In genomic region chr11:65212226-65212801, GRCh38 we compare ENCODE assay signal across 19 cellular contexts. TPM values are rescaled to one million over a fixed set of nuclear protein-coding genes. Genes with fewer than 3 reads are reported as not detected.
A peak's percentile ranks its signal among the peaks of the same experiment; 100 is the strongest.
DNase-seq lines count a peak whose midpoint lies in the region; FAIRE-seq and TF ChIP-seq lines count a peak whose summit lies in the region.
"Had no signal": no experiment of that assay in that cellular context is flagged by ENCODE, and none has a peak within 500 bp of the region (broad histone marks: within the 10 kb centered on the region; RNA-seq: fewer than 3 reads in every experiment).

No MANE protein-coding gene starts in this region.

- H3K23ac ChIP-seq in neuronal stem cell (ENCODE audit: low read depth, low read length, poor library complexity) = no peak overlapping the region

- no peak overlapping the region for H3K4me3 Mint-ChIP-seq in endodermal cell
- H3K4me3 Mint-ChIP-seq in chondrocyte (ENCODE audit: unreplicated experiment) = no peak overlapping the region

- TF ChIP-seq POLR2A in GM12891 (IDR thresholded peaks at IDR 0.05; ENCODE audit: low read depth, low read length) = no peak

- FAIRE-seq in GM12891 (lab: Jason Lieb, UNC) = no peak

- peaks cover 25% of the 10 kb centered on the region for H3K4me1 ChIP-seq in HUES64 (ENCODE audit: insufficient read depth, low read length)
- peaks cover 5% of the 10 kb centered on the region for H3K4me1 ChIP-seq in endodermal cell (ENCODE audit: control insufficient read depth, insufficient read depth, low read length)
- H3K4me1 ChIP-seq in neuronal stem cell (ENCODE audit: control insufficient read depth in 2 of 2, insufficient read depth in 1 of 2, low read depth in 1 of 2, low read length in 2 of 2) = peaks cover 3 to 10% of the 10 kb centered on the region in 2 donors
- H3K4me1 ChIP-seq: Caco-2 had no signal

- H2AFZ ChIP-seq in neuronal stem cell (ENCODE audit: low read length) = no peak overlapping the region

- H3K9me3 ChIP-seq in HUES64 (ENCODE audit: insufficient read depth, low read depth, low read length) = no peaks in the 10 kb centered on the region
- no peaks in the 10 kb centered on the region for H3K9me3 ChIP-seq in endodermal cell (ENCODE audit: control insufficient read depth, low read length)
- H3K9me3 ChIP-seq in neuronal stem cell (replicated peaks in 1 of 2; ENCODE audit: control insufficient read depth in 2 of 2, insufficient read depth in 1 of 2, low read depth in 1 of 2, low read length in 2 of 2) = no peaks in the 10 kb centered on the region
- H3K9me3 ChIP-seq: Caco-2, left lung, ovary had no signal

- no peak overlapping the region for H2BK12ac ChIP-seq in neuronal stem cell (ENCODE audit: low read length)

- no peak overlapping the region for H2BK5ac ChIP-seq in neuronal stem cell (ENCODE audit: low read length)

- H3K4ac ChIP-seq in neuronal stem cell (ENCODE audit: low read length) = no peak overlapping the region

- H3K9ac ChIP-seq in HUES64 (ENCODE audit: low read depth, low read length) (peak overlapping the region; percentile 50; the same call in 1 of the 2 replicates), endodermal cell (ENCODE audit: extremely low read depth, low read length, poor library complexity, severe bottlenecking) (peak overlapping the region; percentile 25), neuronal stem cell (ENCODE audit: low read depth, low read length, poor library complexity) (no peak overlapping the region)

- no peak overlapping the region for H4K91ac ChIP-seq in neuronal stem cell (ENCODE audit: low read depth, low read length, poor library complexity)

- peaks cover 33% of the 10 kb centered on the region for H3K36me3 Mint-ChIP-seq in endodermal cell (ENCODE audit: low read depth)
- H3K36me3 Mint-ChIP-seq in chondrocyte (ENCODE audit: low read depth) = peaks cover 22% of the 10 kb centered on the region

- H3K36me3 ChIP-seq in HUES64 (ENCODE audit: insufficient read depth, low read length) = peaks cover 40% of the 10 kb centered on the region
- H3K36me3 ChIP-seq in endodermal cell (ENCODE audit: control insufficient read depth, insufficient read depth, low read length) = peaks cover 41% of the 10 kb centered on the region
- H3K36me3 ChIP-seq in neuronal stem cell (replicated peaks in 1 of 2; ENCODE audit: control insufficient read depth in 2 of 2, insufficient read depth in 2 of 2, low read length in 2 of 2) = peaks cover 10 to 35% of the 10 kb centered on the region in 2 donors
- H3K36me3 ChIP-seq: ovary had no signal

- H3K79me1 ChIP-seq in neuronal stem cell (ENCODE audit: low read depth, low read length) = no peaks in the 10 kb centered on the region

- peak overlapping the region; percentile 81 for H3K27ac ChIP-seq in HUES64 (ENCODE audit: low read depth, low read length)
- H3K27ac ChIP-seq in endodermal cell (ENCODE audit: low read depth, low read length) = peak overlapping the region; percentile 17
- H3K27ac ChIP-seq in neuronal stem cell (replicated peaks; ENCODE audit: low read length) = no peak overlapping the region
- H3K27ac ChIP-seq: left lung, ovary had no signal

- DNase-seq in GM12891 (ENCODE audit: insufficient read length, low spot score) (no peak), endodermal cell (peak; percentile 57), neuronal stem cell (ENCODE audit: low spot score) (no peak), dermis blood vessel endothelial cell (no peak), chondrocyte (ENCODE audit: low spot score) (no peak)
- no peak for DNase-seq in activated CD4-positive, alpha-beta T cell treated with anti-CD3 and anti-CD28 coated beads for 4 hours
- DNase-seq: amniotic stem cell; Caco-2; hypothalamus; NCI-H1436 treated with DMSO at 0.1 percent for 48 hours; ovary; stimulated activated CD4-positive, alpha-beta T cell treated with anti-CD3 and anti-CD28 coated beads, Interleukin-4, amount 100 ng/mL, for 1 hour had no signal

- no peak overlapping the region for H4K8ac ChIP-seq in neuronal stem cell (ENCODE audit: low read depth, low read length)

- H3K9me3 Mint-ChIP-seq in endodermal cell = no peaks in the 10 kb centered on the region
- no peaks in the 10 kb centered on the region for H3K9me3 Mint-ChIP-seq in chondrocyte (ENCODE audit: low read depth)
- H3K9me3 Mint-ChIP-seq: central memory CD8-positive, alpha-beta T cell had no signal

- 77% methylated on average over 13 of the region's 13 CpGs for WGBS in HUES64
- WGBS in endodermal cell (ENCODE audit: insufficient coverage in 1 of 2, insufficient read length in 1 of 2), 2 experiments = 81 to 94% methylated on average over 5 to 13 of the region's 13 CpGs
- WGBS in neuronal stem cell (ENCODE audit: extremely low coverage in 2 of 2, insufficient read length in 2 of 2, insufficient replicate concordance in 1 of 2), 2 donors = no CpG with 5 or more reads among the region's 13 CpGs

- H3K4me1 Mint-ChIP-seq in endodermal cell = peaks cover 15% of the 10 kb centered on the region
- H3K4me1 Mint-ChIP-seq in chondrocyte (ENCODE audit: low read depth) = no peaks in the 10 kb centered on the region

- peak overlapping the region; percentile 41 for H3K18ac ChIP-seq in neuronal stem cell (ENCODE audit: low read length)

- no peak overlapping the region for H2AK5ac ChIP-seq in neuronal stem cell (ENCODE audit: low read depth, low read length)

- no peaks in the 10 kb centered on the region for H3K27me3 Mint-ChIP-seq in endodermal cell (ENCODE audit: insufficient read depth)
- H3K27me3 Mint-ChIP-seq in chondrocyte (ENCODE audit: low read depth) = no peaks in the 10 kb centered on the region
- H3K27me3 Mint-ChIP-seq: central memory CD8-positive, alpha-beta T cell had no signal

- H3K4me3 ChIP-seq in HUES64 (ENCODE audit: low read length) (no peak overlapping the region), endodermal cell (ENCODE audit: low read length) (no peak overlapping the region), neuronal stem cell (ENCODE audit: low read length in 2 of 2) (no peak overlapping the region)
- H3K4me3 ChIP-seq: left lung, ovary had no signal

- TF ChIP-seq CTCF in endodermal cell (conservative IDR thresholded peaks at IDR 0.05) (no peak), chondrocyte (IDR thresholded peaks at IDR 0.05) (no peak)

- H3K4me2 ChIP-seq in neuronal stem cell (ENCODE audit: insufficient read depth, low read length, poor library complexity, severe bottlenecking) = no peak overlapping the region

- no peak overlapping the region for H2BK15ac ChIP-seq in neuronal stem cell (ENCODE audit: low read length)

- H3K27me3 ChIP-seq in HUES64 (ENCODE audit: insufficient read depth, low read length) = no peaks in the 10 kb centered on the region
- H3K27me3 ChIP-seq in endodermal cell (ENCODE audit: control insufficient read depth, insufficient read depth, low read length, poor library complexity, severe bottlenecking) = no peaks in the 10 kb centered on the region
- no peaks in the 10 kb centered on the region for H3K27me3 ChIP-seq in neuronal stem cell (ENCODE audit: control insufficient read depth in 3 of 3, insufficient read depth in 3 of 3, low read depth in 1 of 3, low read length in 3 of 3)
- H3K27me3 ChIP-seq: left lung, ovary had no signal

- H3K14ac ChIP-seq in neuronal stem cell (ENCODE audit: low read length) = no peak overlapping the region

- no peak overlapping the region for H2BK120ac ChIP-seq in neuronal stem cell (ENCODE audit: low read depth, low read length)

- H3K27ac Mint-ChIP-seq in endodermal cell (peak overlapping the region; percentile 85), chondrocyte (ENCODE audit: unreplicated experiment) (no peak overlapping the region)
- H3K27ac Mint-ChIP-seq: activated T-helper 2 cell treated with anti-CD3 and anti-CD28 coated beads, Interferon-gamma antibody, Interleukin-2, Interleukin-4, amounts not matched to agents 10 μg/mL and 5 μg/mL and 100 μg/mL, durations not matched to agents 14 hours and 24 hours and 36 hours had no signal

TF ChIP-seq in GM12891, 5 proteins besides CTCF, POLR2A, EP300 and RAD21:
- TF ChIP-seq POLR2AphosphoS5 (IDR thresholded peaks at IDR 0.05; ENCODE audit: low read depth, low read length) = peak; percentile 41; the same call in 1 of the 2 replicates
- TF ChIP-seq POU2F2 (IDR thresholded peaks at IDR 0.05; ENCODE audit: low read depth, low read length) = no peak
- no peak for TF ChIP-seq PAX5 (IDR thresholded peaks at IDR 0.05; ENCODE audit: insufficient read depth, low read length, severe bottlenecking)
- no peak for TF ChIP-seq TAF1 (IDR thresholded peaks at IDR 0.05; ENCODE audit: low read depth, low read length)
- no peak for TF ChIP-seq SPI1 (IDR thresholded peaks at IDR 0.05; ENCODE audit: low read depth, low read length)

RNA-seq across cellular contexts. Expression of gene CAPN1, which starts 30.6 kb away (rescaled TPM):
- polyA plus RNA-seq in GM12891 (2012; ENCODE audit: low read depth, missing spikeins) = 66.6 TPM
- 82.8 TPM for polyA plus RNA-seq in HUES64 (2013, experiment 1 of 2)
- 78.6 TPM for polyA plus RNA-seq in HUES64 (2013, experiment 2 of 2)
- total RNA-seq in endodermal cell (100 to 1,000 TPM; 183 to 223 TPM), dermis blood vessel endothelial cell (97.2 and 207 TPM in 2 replicates), chondrocyte (120 to 130 TPM (median 127 TPM) in 3 replicates)
- polyA plus RNA-seq in endodermal cell (2013, experiment 1 of 2) = 76.6 TPM
- 72.5 TPM for polyA plus RNA-seq in endodermal cell (2013, experiment 2 of 2)
- 35.4 TPM for polyA plus RNA-seq in neuronal stem cell (2013, experiment 1 of 2)
- polyA plus RNA-seq in neuronal stem cell (2013, experiment 2 of 2) = 33.4 TPM

RNA-seq across cellular contexts. Expression of gene SPDYC, which starts 42.3 kb away (rescaled TPM):
- not detected for polyA plus RNA-seq in GM12891 (2012; ENCODE audit: low read depth, missing spikeins)
- polyA plus RNA-seq in HUES64 (2013, experiment 1 of 2) = not detected
- not detected for polyA plus RNA-seq in HUES64 (2013, experiment 2 of 2)
- under 1 TPM in 1 of 2 donors, not detected in 1; 0.46 TPM for total RNA-seq in endodermal cell
- not detected for polyA plus RNA-seq in endodermal cell (2013, experiment 1 of 2)
- not detected for polyA plus RNA-seq in endodermal cell (2013, experiment 2 of 2)
- polyA plus RNA-seq in neuronal stem cell (2013, experiment 1 of 2) = 0.06 TPM
- polyA plus RNA-seq in neuronal stem cell (2013, experiment 2 of 2) = not detected
- total RNA-seq in dermis blood vessel endothelial cell = not detected in 2 replicates
- total RNA-seq in chondrocyte = not detected in 3 replicates
- total RNA-seq: activated CD8-positive, alpha-beta memory T cell treated with anti-CD3 and anti-CD28 coated beads for 36 hours; activated T-helper 2 cell treated with anti-CD3 and anti-CD28 coated beads, Interferon-gamma antibody, Interleukin-2, Interleukin-4, amounts not matched to agents 10 μg/mL and 5 μg/mL and 100 μg/mL, durations not matched to agents 14 hours and 24 hours and 36 hours; Caco-2; left lung; mucosa of gallbladder; ovary; skeletal muscle tissue had no signal

RNA-seq across cellular contexts. Expression of gene POLA2, which starts 49.4 kb away (rescaled TPM):
- 31.6 TPM for polyA plus RNA-seq in GM12891 (2012; ENCODE audit: low read depth, missing spikeins)
- 33.3 TPM for polyA plus RNA-seq in HUES64 (2013, experiment 1 of 2)
- 34.2 TPM for polyA plus RNA-seq in HUES64 (2013, experiment 2 of 2)
- 10 to 100 TPM; 42.2 to 65.0 TPM for total RNA-seq in endodermal cell
- 46.3 TPM for polyA plus RNA-seq in endodermal cell (2013, experiment 1 of 2)
- 44.3 TPM for polyA plus RNA-seq in endodermal cell (2013, experiment 2 of 2)
- polyA plus RNA-seq in neuronal stem cell (2013, experiment 1 of 2) = 13.5 TPM
- polyA plus RNA-seq in neuronal stem cell (2013, experiment 2 of 2) = 13.4 TPM
- 8.2 and 12.1 TPM in 2 replicates for total RNA-seq in dermis blood vessel endothelial cell
- total RNA-seq in chondrocyte = 5.7 to 19.0 TPM (median 6.2 TPM) in 3 replicates
